Comparison of ENCODE assay signal across 8 cellular contexts in genomic region chr6:133837801-133838349, GRCh38. TPM values are rescaled to one million over a fixed set of nuclear protein-coding genes. Genes with fewer than 3 reads are reported as not detected.
A peak's percentile ranks its signal among the peaks of the same experiment; 100 is the strongest.
DNase-seq lines count a peak whose midpoint lies in the region; ATAC-seq lines count a peak whose summit lies in the region.

No MANE protein-coding gene starts in this region.

- H3K9me3 ChIP-seq in HUES64 (ENCODE audit: insufficient read depth, low read depth, low read length) (no peaks in the 10 kb centered on the region), iPS-15b (ENCODE audit: control insufficient read depth, insufficient read depth, low read length) (no peaks in the 10 kb centered on the region)

- H3K4me3 ChIP-seq in HUES64 (ENCODE audit: low read length) = peak overlapping the region; percentile 67
- H3K4me3 ChIP-seq in iPS-15b (ENCODE audit: low read depth, low read length) = peak overlapping the region; percentile 33

- H3K4me1 ChIP-seq in HUES64 (ENCODE audit: insufficient read depth, low read length) (peaks cover 11% of the 10 kb centered on the region), iPS-15b (ENCODE audit: control insufficient read depth, insufficient read depth, low read length) (peaks cover 3% of the 10 kb centered on the region)

- DNase-seq in Ammon's horn (ENCODE audit: low spot score) (peak; percentile 28), T follicular helper cell (ENCODE audit: low read depth) (peak; percentile 33), amniotic epithelial cell (ENCODE audit: low read depth) (peak; percentile 34), AG08396 (ENCODE audit: low spot score) (no peak)
- DNase-seq in stimulated activated CD4-positive, alpha-beta T cell treated with anti-CD3 and anti-CD28 coated beads, Interleukin-12 subunit alpha, Interleukin-12 subunit beta, amount 100 ng/mL, for 4 hours = peak; percentile 59

- H3K9ac ChIP-seq in HUES64 (ENCODE audit: low read depth, low read length) (peak overlapping the region; percentile 76), iPS-15b (ENCODE audit: low read depth, low read length) (no peak overlapping the region)

- H3K27me3 ChIP-seq in HUES64 (ENCODE audit: insufficient read depth, low read length) = no peaks in the 10 kb centered on the region
- H3K27me3 ChIP-seq in iPS-15b (ENCODE audit: control insufficient read depth, insufficient read depth, low read length) = no peaks in the 10 kb centered on the region

- ATAC-seq in GM19372 (IDR thresholded peaks at IDR 0.05; ENCODE audit: low read depth, unreplicated experiment) = peak; percentile 82

- no peaks in the 10 kb centered on the region for H3K36me3 ChIP-seq in HUES64 (ENCODE audit: insufficient read depth, low read length)
- H3K36me3 ChIP-seq in iPS-15b (ENCODE audit: control insufficient read depth, insufficient read depth, low read length) = no peaks in the 10 kb centered on the region

- WGBS in HUES64 = 13% methylated on average over 30 of the region's 30 CpGs

- H3K27ac ChIP-seq in HUES64 (ENCODE audit: low read depth, low read length) = no peak overlapping the region

RNA-seq across cellular contexts. Expression of gene TCF21, which starts 51.0 kb away (rescaled TPM):
- 0.20 TPM for polyA plus RNA-seq in HUES64 (2013, experiment 1 of 2)
- 0.13 TPM for polyA plus RNA-seq in HUES64 (2013, experiment 2 of 2)
